8 cellular contexts compared by ENCODE assay signal in the genomic region with DNA sequence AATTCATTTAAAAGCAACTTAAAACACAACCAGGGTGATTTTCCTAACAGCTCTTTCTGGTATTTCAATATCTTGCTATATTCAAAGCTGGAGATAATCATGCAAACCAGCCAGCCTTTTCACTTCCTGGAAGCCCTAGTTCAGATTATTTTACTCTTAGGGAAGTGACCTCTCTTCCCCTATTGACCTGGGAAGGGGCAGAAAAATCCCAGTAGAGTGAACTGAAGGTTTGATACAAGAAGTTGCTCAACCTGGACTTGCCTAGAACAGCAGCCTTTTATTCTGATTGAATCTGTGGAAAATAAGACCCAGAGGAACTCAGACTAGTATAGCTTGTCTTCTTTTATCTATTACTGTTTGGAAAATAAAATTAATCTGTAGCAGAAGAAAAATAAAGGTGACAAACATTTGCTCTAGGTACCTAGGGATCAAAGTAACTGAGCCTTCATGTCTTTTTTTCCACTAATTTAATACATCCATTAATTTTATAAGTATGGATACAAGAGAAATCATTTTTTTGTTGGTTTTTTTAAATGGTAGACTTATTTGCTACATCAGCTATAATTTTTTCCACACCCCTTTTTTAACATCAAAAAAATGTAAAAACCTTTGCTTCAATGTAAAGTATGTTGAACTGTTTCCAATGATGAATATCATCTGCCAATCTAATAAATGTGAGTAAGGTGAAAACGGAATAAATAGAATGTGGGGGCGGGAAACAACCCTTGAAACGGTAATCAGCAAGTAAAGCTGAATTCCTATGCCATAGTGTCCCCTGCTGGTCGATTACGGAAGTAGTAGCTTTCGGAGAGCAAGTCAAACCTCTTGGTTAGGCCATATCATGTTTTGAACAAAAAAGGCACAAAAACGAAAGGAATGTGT.
DNase-seq lines count a peak whose midpoint lies in the region; ATAC-seq and TF ChIP-seq lines count a peak whose summit lies in the region.

No MANE protein-coding gene starts in this region.

- H3K4me2 ChIP-seq in DND-41 (ENCODE audit: insufficient read depth, low read length) = no peak overlapping the region

- H4K20me1 ChIP-seq in DND-41 (ENCODE audit: insufficient read depth, low read length) = no peaks in the 10 kb centered on the region

- H2AFZ ChIP-seq in DND-41 (ENCODE audit: low read depth, low read length) = no peak overlapping the region

- H3K4me3 ChIP-seq in DND-41 (ENCODE audit: low read depth in 1 of 2, low read length in 2 of 2) (no peak overlapping the region), HL-60 (replicated peaks; ENCODE audit: insufficient read depth, low read length) (no peak overlapping the region)

- H3K27ac ChIP-seq in DND-41 (ENCODE audit: low read length) (no peak overlapping the region), HL-60 (replicated peaks) (no peak overlapping the region)

- no peaks in the 10 kb centered on the region for H3K27me3 Mint-ChIP-seq in brain
- H3K27me3 Mint-ChIP-seq in type B pancreatic cell = peaks cover 3% of the 10 kb centered on the region

- H3K9ac ChIP-seq in DND-41 (ENCODE audit: low read depth, low read length) = no peak overlapping the region

- H3K79me2 ChIP-seq in DND-41 (ENCODE audit: insufficient read depth, low read length) = no peaks in the 10 kb centered on the region

- H3K4me1 ChIP-seq in DND-41 (ENCODE audit: insufficient read depth, low read length) = no peaks in the 10 kb centered on the region

- H3K4me1 Mint-ChIP-seq in brain (peaks cover 38% of the 10 kb centered on the region), type B pancreatic cell (ENCODE audit: unreplicated experiment) (peaks cover 8% of the 10 kb centered on the region)

- H3K9me3 ChIP-seq in DND-41 (ENCODE audit: insufficient read depth, low read length, severe bottlenecking) = no peaks in the 10 kb centered on the region

- H3K4me3 Mint-ChIP-seq in brain (peak overlapping the region in 3 of 5 experiments; percentile 41 to 61 (median 58)), type B pancreatic cell (no peak overlapping the region)

- ATAC-seq in DND-41 (ENCODE audit: insufficient read depth, low read depth) (0 out of 3 replicates have a peak, but pooled peaks have one; percentile 45), GM19438 (IDR thresholded peaks at IDR 0.05; ENCODE audit: low read depth, unreplicated experiment) (peak; percentile 56), left lobe of liver (peak; percentile 52)

- H3K27me3 ChIP-seq in DND-41 (ENCODE audit: insufficient read depth, low read length, poor library complexity) = no peaks in the 10 kb centered on the region
- no peaks in the 10 kb centered on the region for H3K27me3 ChIP-seq in HL-60 (ENCODE audit: insufficient read depth, poor library complexity, severe bottlenecking)

- H3K36me3 Mint-ChIP-seq in brain (no peaks in the 10 kb centered on the region), type B pancreatic cell (no peaks in the 10 kb centered on the region)

- H3K9me3 Mint-ChIP-seq in brain (no peaks in the 10 kb centered on the region), type B pancreatic cell (no peaks in the 10 kb centered on the region)

- peak; percentile 86 for TF ChIP-seq CTCF in DND-41 (IDR thresholded peaks at IDR 0.05; ENCODE audit: borderline replicate concordance, extremely low read depth, low read length, poor library complexity, severe bottlenecking)
- TF ChIP-seq CTCF in HL-60 (IDR thresholded peaks at IDR 0.05; ENCODE audit: insufficient read depth, low read length) = peak; percentile 88
- TF ChIP-seq CTCF in brain (conservative IDR thresholded peaks at IDR 0.05) = peak; percentile 92 to 97
- peak; percentile 96 for TF ChIP-seq CTCF in type B pancreatic cell (conservative IDR thresholded peaks at IDR 0.05)

- H3K27ac Mint-ChIP-seq in brain = peak overlapping the region in 3 of 5 experiments; percentile 1 to 29 (median 18)
- H3K27ac Mint-ChIP-seq in type B pancreatic cell = no peak overlapping the region

- DNase-seq in DND-41 (peak; percentile 44), HL-60 (ENCODE audit: low read depth in 1 of 2, low spot score in 1 of 2) (peak; percentile 3 to 36), NCI-H82 (lab: John Stamatoyannopoulos, UW) (peak; percentile 86), left lobe of liver (ENCODE audit: low spot score) (peak; percentile 44), type B pancreatic cell (ENCODE audit: extremely low spot score, unreplicated experiment) (peak; percentile 68), T-helper 9 cell (no peak)

- no peaks in the 10 kb centered on the region for H3K36me3 ChIP-seq in DND-41 (ENCODE audit: insufficient read depth, low read length)
